Comparison of ENCODE assay signal across 26 cellular contexts in genomic region chr5:97225222-97225621, GRCh38.
"Had no signal": no experiment of that assay in that cellular context is flagged by ENCODE, and none has a peak within 500 bp of the region (broad histone marks: within the 10 kb centered on the region; RNA-seq: fewer than 3 reads in every experiment).

No MANE protein-coding gene starts in this region.

- H3K27me3 Mint-ChIP-seq: naive B cell had no signal

- H3K36me3 Mint-ChIP-seq: mesothelial cell of epicardium had no signal

- H3K4me1 ChIP-seq: esophagus squamous epithelium, gastrocnemius medialis, left lung, lower lobe of right lung had no signal

- ATAC-seq: esophagus mucosa, gastrocnemius medialis, heart right ventricle, left cardiac atrium, left lung, left ventricle myocardium superior, lower lobe of right lung, mucosa of descending colon had no signal

- H3K4me3 Mint-ChIP-seq: endodermal cell, mesothelial cell of epicardium, naive B cell had no signal

- H3K9me3 ChIP-seq: esophagus squamous epithelium, gastrocnemius medialis, left lung, lower lobe of right lung, mucosa of descending colon had no signal

- H3K9me3 Mint-ChIP-seq: endodermal cell, mesothelial cell of epicardium had no signal

- H3K27ac Mint-ChIP-seq: endodermal cell, mesothelial cell of epicardium had no signal

- DNase-seq: dermis blood vessel endothelial cell; dorsolateral prefrontal cortex; effector CD4-positive, alpha-beta T cell; effector memory CD4-positive, alpha-beta T cell; endodermal cell; erythroblast; esophagus squamous epithelium; foreskin fibroblast; foreskin melanocyte; gastrocnemius medialis; glutamatergic neuron; head of caudate nucleus; heart right ventricle; hippocampal formation; left cardiac atrium; left lung; left ventricle myocardium superior; lower lobe of right lung; mesenchymal stem cell; mucosa of descending colon; naive B cell had no signal

- H3K27ac ChIP-seq: coronary artery, dorsolateral prefrontal cortex, epithelial cell of prostate, esophagus squamous epithelium, gastrocnemius medialis, heart right ventricle, left lung, lower lobe of right lung had no signal

- H3K27me3 ChIP-seq: dorsolateral prefrontal cortex, esophagus squamous epithelium, gastrocnemius medialis, heart right ventricle, left lung had no signal

- H3K4me3 ChIP-seq: coronary artery, dorsolateral prefrontal cortex, esophagus squamous epithelium, gastrocnemius medialis, heart right ventricle, left lung, lower lobe of right lung, mucosa of descending colon had no signal

- H3K36me3 ChIP-seq: esophagus squamous epithelium, gastrocnemius medialis, heart right ventricle, left lung, lower lobe of right lung had no signal

- FAIRE-seq: keratinocyte had no signal
